36 cellular contexts compared by ENCODE assay signal in genomic region chr13:36865265-36865664, GRCh38.
"Had no signal": no experiment of that assay in that cellular context is flagged by ENCODE, and none has a peak within 500 bp of the region (broad histone marks: within the 10 kb centered on the region; RNA-seq: fewer than 3 reads in every experiment).

No MANE protein-coding gene starts in this region.

- DNase-seq: Kasumi-1, MG63, MM.1S, MV-4-11, NCI-H1048, NCI-H1092, NCI-H1092 treated with DMSO at 0.1 percent for 48 hours, NCI-H1105, NCI-H1105 treated with DMSO at 0.1 percent for 48 hours, NCI-H1417, NCI-H1417 treated with DMSO at 0.1 percent for 48 hours, NCI-H1436, NCI-H1436 treated with DMSO at 0.1 percent for 48 hours, NCI-H146, NCI-H1694, NCI-H1694 treated with DMSO at 0.1 percent for 48 hours, NCI-H187, NCI-H187 treated with DMSO at 0.1 percent for 48 hours, NCI-H1930, NCI-H2029, NCI-H2029 treated with DMSO at 0.1 percent for 48 hours, NCI-H2081, NCI-H2081 treated with DMSO at 0.1 percent for 48 hours, NCI-H2107, NCI-H2171, NCI-H2171 treated with DMSO at 0.1 percent for 48 hours, NCI-H2227 treated with DMSO at 0.1 percent for 48 hours, NCI-H226, NCI-H345, NCI-H446, NCI-H446 treated with DMSO at 0.1 percent for 48 hours, NCI-H510A, NCI-H510A treated with DMSO at 0.1 percent for 48 hours, NCI-H524, NCI-H524 treated with DMSO at 0.1 percent for 48 hours, NCI-H526 had no signal

- H3K36me3 ChIP-seq: MG63 had no signal

- H3K9me3 ChIP-seq: MG63 had no signal

- H3K4me3 ChIP-seq: MG63 had no signal

- H3K27me3 ChIP-seq: MG63 had no signal
